ENCODE assay signal across 25 cellular contexts in the genomic region with DNA sequence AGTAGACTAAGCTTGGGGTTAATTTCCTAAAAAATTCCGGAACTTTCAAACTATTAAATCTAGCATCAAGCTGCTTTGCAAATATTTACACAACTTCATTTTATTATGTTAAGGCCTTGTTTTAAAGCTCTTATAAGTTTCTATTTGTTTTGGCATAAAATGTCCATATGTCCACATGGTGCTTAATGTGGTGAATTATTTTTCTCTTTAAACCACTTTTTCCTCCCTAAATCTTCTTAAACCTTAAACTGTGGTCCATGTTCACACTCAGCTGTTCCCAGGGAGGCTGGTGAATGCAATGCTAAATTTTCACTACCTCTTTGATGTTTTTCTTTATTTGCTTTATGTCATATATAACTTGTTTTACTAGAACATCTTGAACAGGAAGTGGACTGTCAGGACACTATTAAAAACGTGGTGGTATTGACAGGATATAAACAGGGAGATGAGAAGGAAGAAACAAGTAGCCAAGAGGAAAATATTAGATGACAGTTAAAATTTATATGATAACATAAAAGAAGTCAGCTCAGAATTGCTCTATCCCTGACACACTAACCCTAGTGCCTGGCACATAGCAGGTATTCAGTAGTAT.
DNase-seq lines count a peak whose midpoint lies in the region; ATAC-seq and TF ChIP-seq lines count a peak whose summit lies in the region.
"Had no signal": no experiment of that assay in that cellular context is flagged by ENCODE, and none has a peak within 500 bp of the region (broad histone marks: within the 10 kb centered on the region; RNA-seq: fewer than 3 reads in every experiment).

No MANE protein-coding gene starts in this region.

- peak overlapping the region; percentile 91 for H3K27ac ChIP-seq in VCaP
- H3K27ac ChIP-seq in CD4-positive, alpha-beta T cell (ENCODE audit: low read depth, low read length): no peak overlapping the region
- H3K27ac ChIP-seq: BLaER1 treated with 17β-estradiol and CSF1 and Interleukin-3, amounts not matched to agents 10 nM and 100 nM; PC-9 had no signal

- H3K27me3 Mint-ChIP-seq in osteocyte (ENCODE audit: unreplicated experiment): no peaks in the 10 kb centered on the region
- no peaks in the 10 kb centered on the region for H3K27me3 Mint-ChIP-seq in CD4-positive, alpha-beta T cell
- H3K27me3 Mint-ChIP-seq: CD4-positive, alpha-beta memory T cell had no signal

- H3K27ac Mint-ChIP-seq in osteocyte (ENCODE audit: unreplicated experiment): peak overlapping the region; percentile 59
- no peak overlapping the region for H3K27ac Mint-ChIP-seq in CD4-positive, alpha-beta T cell
- H3K27ac Mint-ChIP-seq: CD4-positive, alpha-beta memory T cell had no signal

- CTCF ChIA-PET in CD4-positive, alpha-beta T cell (lab: Charles Lee): no interaction called here

- TF ChIP-seq CTCF in VCaP (conservative IDR thresholded peaks at IDR 0.05) (no peak), osteocyte (IDR thresholded peaks at IDR 0.05) (no peak)
- no peak for TF ChIP-seq CTCF in CD4-positive, alpha-beta T cell (IDR thresholded peaks at IDR 0.05)

- H3K36me3 Mint-ChIP-seq in osteocyte (ENCODE audit: unreplicated experiment): no peaks in the 10 kb centered on the region
- no peaks in the 10 kb centered on the region for H3K36me3 Mint-ChIP-seq in CD4-positive, alpha-beta T cell (ENCODE audit: low read depth)
- H3K36me3 Mint-ChIP-seq: CD4-positive, alpha-beta memory T cell had no signal

- intact Hi-C loops in CD4-positive, alpha-beta T cell (cut with DNase I, micrococcal nuclease): no loop called here

- H3K9me3 Mint-ChIP-seq in osteocyte (ENCODE audit: unreplicated experiment): peaks cover 11% of the 10 kb centered on the region
- H3K9me3 Mint-ChIP-seq in CD4-positive, alpha-beta T cell: peaks cover 14% of the 10 kb centered on the region

- POLR2A ChIA-PET in CD4-positive, alpha-beta T cell (lab: Charles Lee): no interaction called here

- peaks cover 22% of the 10 kb centered on the region for H3K4me1 Mint-ChIP-seq in osteocyte (ENCODE audit: unreplicated experiment)
- no peaks in the 10 kb centered on the region for H3K4me1 Mint-ChIP-seq in CD4-positive, alpha-beta T cell (ENCODE audit: low read depth)
- H3K4me1 Mint-ChIP-seq: CD4-positive, alpha-beta memory T cell had no signal

- peak; percentile 18 for DNase-seq in NCI-H510A treated with DMSO at 0.1 percent for 48 hours (lab: John Stamatoyannopoulos, UW)
- no peak for DNase-seq in NCI-H510A (lab: John Stamatoyannopoulos, UW)
- peak; percentile 87 for DNase-seq in HT-29 (ENCODE audit: low spot score)
- DNase-seq in osteocyte (ENCODE audit: extremely low spot score, unreplicated experiment): no peak
- DNase-seq in CD4-positive, alpha-beta T cell: no peak
- no peak for DNase-seq in iPS-NIHi7 (ENCODE audit: extremely low spot score)
- DNase-seq in activated effector memory CD4-positive, alpha-beta T cell treated with Interleukin-2 at 50 U/mL for 16 hours: no peak
- DNase-seq: 8988T; CD4-positive, alpha-beta memory T cell; COR-L47; DMS79 treated with DMSO at 0.1 percent for 48 hours; NCI-H1092 treated with DMSO at 0.1 percent for 48 hours; NCI-H1436; NCI-H187; NCI-H2171 treated with DMSO at 0.1 percent for 48 hours; NCI-H345; NCI-H524 treated with DMSO at 0.1 percent for 48 hours; NCI-H774; PC-9; Right ventricle myocardium superior; RPMI8226; SK-N-SH; SW 1271 had no signal

- ATAC-seq in CD4-positive, alpha-beta T cell (ENCODE audit: poor library complexity): no peak

- no peak overlapping the region for H3K4me3 Mint-ChIP-seq in osteocyte (ENCODE audit: unreplicated experiment)
- H3K4me3 Mint-ChIP-seq in CD4-positive, alpha-beta T cell: no peak overlapping the region
- H3K4me3 Mint-ChIP-seq: CD4-positive, alpha-beta memory T cell had no signal

- no peaks in the 10 kb centered on the region for H3K27me3 ChIP-seq in CD4-positive, alpha-beta T cell (ENCODE audit: control insufficient read depth, insufficient read depth, low read length)
- H3K27me3 ChIP-seq: BLaER1 treated with 17β-estradiol and CSF1 and Interleukin-3, amounts not matched to agents 10 nM and 100 nM had no signal

- H3K9me3 ChIP-seq in CD4-positive, alpha-beta T cell (ENCODE audit: control insufficient read depth, low read length): no peaks in the 10 kb centered on the region
- H3K9me3 ChIP-seq: BLaER1 treated with 17β-estradiol and CSF1 and Interleukin-3, amounts not matched to agents 10 nM and 100 nM; SK-N-SH had no signal

Comparison
In these comparisons a context has a peak if more than half of its experiments do, and no peak if none do; other contexts are left out.
1. DNase-seq: peak in NCI-H510A treated with DMSO at 0.1 percent for 48 hours (single experiment) and HT-29 (single experiment); none in NCI-H510A (single experiment), osteocyte (single experiment), CD4-positive, alpha-beta T cell (0 of 10), iPS-NIHi7 (single experiment) and activated effector memory CD4-positive, alpha-beta T cell treated with Interleukin-2 at 50 U/mL for 16 hours (single experiment).